1 cellular context compared by ENCODE assay signal in the genomic region with DNA sequence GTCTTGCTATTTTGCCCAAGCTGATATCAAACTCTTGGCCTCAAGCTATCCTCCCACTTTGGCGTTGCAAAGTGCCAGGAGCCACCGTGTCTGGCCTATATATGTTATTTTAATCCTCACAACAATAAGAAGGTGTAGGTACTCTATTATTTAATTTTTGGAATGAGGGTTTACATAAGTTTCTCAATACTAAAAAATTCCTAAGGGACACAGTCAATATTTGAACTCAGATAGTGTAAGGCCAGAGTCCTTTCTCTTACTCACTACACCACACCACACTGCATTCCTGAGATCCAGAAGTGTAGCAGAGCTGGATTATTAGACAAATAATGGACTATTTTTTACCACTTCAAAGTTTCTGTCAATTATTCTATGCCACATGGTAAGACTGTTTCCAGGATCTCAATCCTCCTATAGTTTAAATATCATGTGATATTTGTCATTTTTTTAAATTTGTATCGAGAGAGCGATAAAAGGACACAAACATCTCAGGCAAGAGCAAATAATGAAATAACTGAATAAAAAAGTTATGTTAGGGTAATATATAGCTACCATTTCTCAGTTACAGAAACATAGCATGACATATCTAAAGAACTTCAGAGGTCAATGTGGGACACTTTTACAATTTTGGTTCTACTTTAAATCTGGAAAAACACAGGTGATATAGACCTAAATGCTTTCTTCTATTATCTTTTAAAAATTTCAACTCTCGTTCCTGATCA.
TF ChIP-seq lines count a peak whose summit lies in the region.

No MANE protein-coding gene starts in this region.

TF ChIP-seq in HepG2, 621 proteins besides CTCF, POLR2A, EP300 and RAD21 (continued from another document and continues in another):
- TF ChIP-seq ZBTB40 (IDR thresholded peaks at IDR 0.05) (no peak), ZBTB40 (CRISPR knock-in tag; IDR thresholded peaks at IDR 0.05) (no peak), ZNF883 (CRISPR knock-in tag; IDR thresholded peaks at IDR 0.05; ENCODE audit: not compliant biosample characterization) (no peak), YEATS2 (CRISPR knock-in tag; IDR thresholded peaks at IDR 0.05; ENCODE audit: borderline replicate concordance) (no peak; the same call in 1 of the 2 replicates), HNF1B (CRISPR knock-in tag; IDR thresholded peaks at IDR 0.05) (no peak; the same call in 1 of the 2 replicates), HOXA9 (CRISPR knock-in tag; IDR thresholded peaks at IDR 0.05; ENCODE audit: borderline replicate concordance) (no peak), HOXD1 (CRISPR knock-in tag; IDR thresholded peaks at IDR 0.05) (no peak), GLMP (CRISPR knock-in tag; IDR thresholded peaks at IDR 0.05; ENCODE audit: borderline replicate concordance) (no peak), ZNF253 (CRISPR knock-in tag; IDR thresholded peaks at IDR 0.05; ENCODE audit: borderline replicate concordance) (no peak), TBX2 (CRISPR knock-in tag; IDR thresholded peaks at IDR 0.05; ENCODE audit: borderline replicate concordance) (peak; percentile 85), ZNF629 (CRISPR knock-in tag; conservative IDR thresholded peaks at IDR 0.05) (no peak; the same call in 1 of the 2 replicates), ZNF577 (CRISPR knock-in tag; IDR thresholded peaks at IDR 0.05; ENCODE audit: borderline replicate concordance, low read depth) (no peak), FOXP1 (IDR thresholded peaks at IDR 0.05) (peak; percentile 60; the same call in 1 of the 2 replicates), FOXP1 (CRISPR knock-in tag; IDR thresholded peaks at IDR 0.05) (peak; percentile 71; the same call in 1 of the 2 replicates), SIX1 (CRISPR knock-in tag; IDR thresholded peaks at IDR 0.05; ENCODE audit: borderline replicate concordance) (peak; percentile 83; the same call in 1 of the 2 replicates), NFATC3 (CRISPR knock-in tag; IDR thresholded peaks at IDR 0.05) (no peak), ZNF512 (CRISPR knock-in tag; IDR thresholded peaks at IDR 0.05) (no peak), ZNF7 (CRISPR knock-in tag; IDR thresholded peaks at IDR 0.05) (no peak), KLF13 (CRISPR knock-in tag; IDR thresholded peaks at IDR 0.05) (no peak), TBX3 (IDR thresholded peaks at IDR 0.05; ENCODE audit: borderline replicate concordance) (peak; percentile 98), TBL1XR1 (IDR thresholded peaks at IDR 0.05; ENCODE audit: borderline replicate concordance, low read length, partially characterized antibody) (peak; percentile 77), ZMYM3 (CRISPR knock-in tag; IDR thresholded peaks at IDR 0.05) (no peak), NFE2 (CRISPR knock-in tag; IDR thresholded peaks at IDR 0.05) (no peak), ZMYM4 (CRISPR knock-in tag; IDR thresholded peaks at IDR 0.05) (peak; percentile 86), HOXA3 (CRISPR knock-in tag; IDR thresholded peaks at IDR 0.05) (peak; percentile 17; the same call in 1 of the 2 replicates), SALL1 (CRISPR knock-in tag; IDR thresholded peaks at IDR 0.05) (peak; percentile 84; the same call in 1 of the 2 replicates), ZNF496 (CRISPR knock-in tag; IDR thresholded peaks at IDR 0.05; ENCODE audit: insufficient replicate concordance) (no peak), ZKSCAN5 (CRISPR knock-in tag; IDR thresholded peaks at IDR 0.05) (no peak), GTF2F1 (IDR thresholded peaks at IDR 0.05; ENCODE audit: low read length) (no peak), SRSF1 (optimal IDR thresholded peaks at IDR 0.05; ENCODE audit: low read depth, low read length) (no peak), NCOA5 (CRISPR knock-in tag; IDR thresholded peaks at IDR 0.05) (no peak), NPAS2 (CRISPR knock-in tag; IDR thresholded peaks at IDR 0.05; ENCODE audit: borderline replicate concordance) (no peak), IKZF4 (CRISPR knock-in tag; IDR thresholded peaks at IDR 0.05; ENCODE audit: borderline replicate concordance, low read depth, not compliant biosample characterization) (no peak), KLF12 (CRISPR knock-in tag; IDR thresholded peaks at IDR 0.05; ENCODE audit: borderline replicate concordance) (no peak), AHDC1 (CRISPR knock-in tag; IDR thresholded peaks at IDR 0.05; ENCODE audit: borderline replicate concordance) (peak; percentile 99)
- TF ChIP-seq, protein P1, sequence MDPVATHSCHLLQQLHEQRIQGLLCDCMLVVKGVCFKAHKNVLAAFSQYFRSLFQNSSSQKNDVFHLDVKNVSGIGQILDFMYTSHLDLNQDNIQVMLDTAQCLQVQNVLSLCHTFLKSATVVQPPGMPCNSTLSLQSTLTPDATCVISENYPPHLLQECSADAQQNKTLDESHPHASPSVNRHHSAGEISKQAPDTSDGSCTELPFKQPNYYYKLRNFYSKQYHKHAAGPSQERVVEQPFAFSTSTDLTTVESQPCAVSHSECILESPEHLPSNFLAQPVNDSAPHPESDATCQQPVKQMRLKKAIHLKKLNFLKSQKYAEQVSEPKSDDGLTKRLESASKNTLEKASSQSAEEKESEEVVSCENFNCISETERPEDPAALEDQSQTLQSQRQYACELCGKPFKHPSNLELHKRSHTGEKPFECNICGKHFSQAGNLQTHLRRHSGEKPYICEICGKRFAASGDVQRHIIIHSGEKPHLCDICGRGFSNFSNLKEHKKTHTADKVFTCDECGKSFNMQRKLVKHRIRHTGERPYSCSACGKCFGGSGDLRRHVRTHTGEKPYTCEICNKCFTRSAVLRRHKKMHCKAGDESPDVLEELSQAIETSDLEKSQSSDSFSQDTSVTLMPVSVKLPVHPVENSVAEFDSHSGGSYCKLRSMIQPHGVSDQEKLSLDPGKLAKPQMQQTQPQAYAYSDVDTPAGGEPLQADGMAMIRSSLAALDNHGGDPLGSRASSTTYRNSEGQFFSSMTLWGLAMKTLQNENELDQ (CRISPR knock-in tag; IDR thresholded peaks at IDR 0.05; ENCODE audit: borderline replicate concordance), result no peak
